19 cellular contexts compared by ENCODE assay signal in the genomic region with DNA sequence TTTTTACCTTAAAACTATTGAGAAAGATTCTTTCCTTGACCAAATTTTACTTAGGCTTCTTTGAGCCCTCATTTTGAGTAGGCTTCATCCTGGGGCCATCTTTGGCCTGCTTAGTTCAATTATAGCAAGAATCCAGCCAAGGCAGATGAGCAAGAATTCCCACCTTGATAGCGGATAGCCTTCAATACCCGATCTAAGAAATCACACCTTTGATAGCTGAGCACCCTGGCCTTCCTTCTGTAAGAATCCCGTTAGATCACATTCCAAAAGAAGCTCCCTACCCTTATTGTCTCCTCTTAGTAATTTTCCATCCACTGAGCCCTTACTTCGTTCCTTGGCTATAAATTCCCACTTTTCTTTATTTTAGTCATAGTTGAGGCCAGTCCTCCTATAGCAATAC.
"Had no signal": no experiment of that assay in that cellular context is flagged by ENCODE, and none has a peak within 500 bp of the region (broad histone marks: within the 10 kb centered on the region; RNA-seq: fewer than 3 reads in every experiment).

No MANE protein-coding gene starts in this region.

- H3K27me3 ChIP-seq: SJSA1 had no signal

- H3K36me3 ChIP-seq: SJSA1 had no signal

- H3K4me1 ChIP-seq: SJSA1 had no signal

- DNase-seq: KBM-7, MM.1S, NCI-H1092 treated with DMSO at 0.1 percent for 48 hours, NCI-H1436, NCI-H187, NCI-H2029, NCI-H2081 treated with DMSO at 0.1 percent for 48 hours, NCI-H2171, NCI-H226, NCI-H446, NCI-H510A, NCI-H524 treated with DMSO at 0.1 percent for 48 hours, NCI-H69, NCI-H774, Right ventricle myocardium superior, RPMI8226, SIG-M5 had no signal

- H3K4me3 ChIP-seq: SJSA1, SK-N-MC had no signal

- H3K9me3 ChIP-seq: SJSA1 had no signal

- H3K27ac ChIP-seq: SJSA1, SK-N-MC had no signal
